11 cellular contexts compared by ENCODE assay signal in the genomic region with DNA sequence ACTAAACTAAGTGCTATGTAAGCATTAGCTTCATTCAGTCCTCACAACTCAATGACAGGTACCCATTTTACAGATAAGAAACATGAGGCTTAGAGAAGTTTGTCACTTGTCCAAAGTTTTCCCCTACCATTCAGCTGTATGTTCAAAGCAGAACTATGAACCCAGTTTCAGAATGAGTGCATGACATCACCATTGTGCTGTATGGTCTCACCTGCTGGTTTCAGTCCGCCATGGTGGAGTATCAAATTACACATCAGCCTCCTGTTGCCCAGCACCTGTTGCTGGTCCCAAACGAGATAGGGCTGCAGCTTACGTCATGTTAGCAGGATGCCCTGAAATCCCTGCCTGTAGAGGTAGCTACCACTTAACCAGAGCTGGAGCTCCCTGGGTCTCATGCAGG.
DNase-seq lines count a peak whose midpoint lies in the region; ATAC-seq, FAIRE-seq and TF ChIP-seq lines count a peak whose summit lies in the region.
"Had no signal": no experiment of that assay in that cellular context is flagged by ENCODE, and none has a peak within 500 bp of the region (broad histone marks: within the 10 kb centered on the region; RNA-seq: fewer than 3 reads in every experiment).

No MANE protein-coding gene starts in this region.

- ATAC-seq in GM19438 (IDR thresholded peaks at IDR 0.05; ENCODE audit: low read depth, unreplicated experiment) (peak; percentile 82), HG03025 (IDR thresholded peaks at IDR 0.05; ENCODE audit: low FRiP score, unreplicated experiment) (peak; percentile 85)
- ATAC-seq: gastroesophageal sphincter had no signal

- H3K27me3 ChIP-seq in esophagus squamous epithelium: no peaks in the 10 kb centered on the region
- H3K27me3 ChIP-seq: gastroesophageal sphincter had no signal

- DNase-seq in DMS53 (lab: John Stamatoyannopoulos, UW): peak; percentile 100
- peak; percentile 55 for DNase-seq in NCI-H345 (lab: John Stamatoyannopoulos, UW)
- no peak for DNase-seq in GM19239 (ENCODE audit: insufficient read length, low spot score)
- no peak for DNase-seq in glutamatergic neuron
- no peak for DNase-seq in esophagus squamous epithelium (lab: John Stamatoyannopoulos, UW)
- no peak for DNase-seq in dermis blood vessel endothelial cell
- DNase-seq: NCI-H2081 treated with DMSO at 0.1 percent for 48 hours had no signal

- H3K4me3 Mint-ChIP-seq in glutamatergic neuron (ENCODE audit: unreplicated experiment): no peak overlapping the region

- no peaks in the 10 kb centered on the region for H3K4me1 ChIP-seq in esophagus squamous epithelium

- H3K27ac Mint-ChIP-seq in glutamatergic neuron (ENCODE audit: unreplicated experiment): no peak overlapping the region

- H3K9me3 ChIP-seq in esophagus squamous epithelium: no peaks in the 10 kb centered on the region
- H3K9me3 ChIP-seq: gastroesophageal sphincter had no signal

- no peaks in the 10 kb centered on the region for H3K36me3 ChIP-seq in esophagus squamous epithelium

- no peak overlapping the region for H3K4me3 ChIP-seq in esophagus squamous epithelium
- H3K4me3 ChIP-seq: gastroesophageal sphincter had no signal

- no peak for TF ChIP-seq CTCF in glutamatergic neuron (IDR thresholded peaks at IDR 0.05; ENCODE audit: partially characterized antibody, unreplicated experiment)
- no peak for TF ChIP-seq CTCF in esophagus squamous epithelium (IDR thresholded peaks at IDR 0.05)

- no peak for FAIRE-seq in GM19239 (lab: Jason Lieb, UNC)
- FAIRE-seq: astrocyte had no signal

- no peak for TF ChIP-seq POLR2A in esophagus squamous epithelium (IDR thresholded peaks at IDR 0.05)

- no peaks in the 10 kb centered on the region for H3K4me1 Mint-ChIP-seq in glutamatergic neuron (ENCODE audit: low read depth, unreplicated experiment)

- H3K27ac ChIP-seq in esophagus squamous epithelium: no peak overlapping the region
- H3K27ac ChIP-seq: gastroesophageal sphincter had no signal

- intact Hi-C loops in esophagus squamous epithelium (cut with DNase I): no loop called here

- H3K36me3 Mint-ChIP-seq in glutamatergic neuron (ENCODE audit: unreplicated experiment): no peaks in the 10 kb centered on the region

- 41 to 66% methylated on average over 3 of the region's 3 CpGs for WGBS in esophagus squamous epithelium, 2 donors

- no peaks in the 10 kb centered on the region for H3K9me3 Mint-ChIP-seq in glutamatergic neuron (ENCODE audit: unreplicated experiment)

- H3K27me3 Mint-ChIP-seq in glutamatergic neuron (ENCODE audit: unreplicated experiment): no peaks in the 10 kb centered on the region

Comparison
In these comparisons a context has a peak if more than half of its experiments do, and no peak if none do; other contexts are left out.
1. DNase-seq: peak in DMS53 (single experiment) and NCI-H345 (single experiment); none in GM19239 (single experiment), glutamatergic neuron (single experiment), esophagus squamous epithelium (single experiment) and dermis blood vessel endothelial cell (single experiment).